Comparison of ENCODE assay signal across 20 cellular contexts in genomic region chr10:11921800-11922387, GRCh38.
DNase-seq lines count a peak whose midpoint lies in the region; ATAC-seq and TF ChIP-seq lines count a peak whose summit lies in the region.
"Had no signal": no experiment of that assay in that cellular context is flagged by ENCODE, and none has a peak within 500 bp of the region (broad histone marks: within the 10 kb centered on the region; RNA-seq: fewer than 3 reads in every experiment).

No MANE protein-coding gene starts in this region.

- H3K27ac Mint-ChIP-seq in activated CD8-positive, alpha-beta T cell treated with anti-CD3 and anti-CD28 coated beads, Interleukin-2, amount 10 ng/mL, durations not matched to agents 7 days and 5 days, result no peak overlapping the region
- H3K27ac Mint-ChIP-seq in memory B cell, result peak overlapping the region; percentile 45
- no peak overlapping the region for H3K27ac Mint-ChIP-seq in MCF 10A (ENCODE audit: low read depth, unreplicated experiment)
- H3K27ac Mint-ChIP-seq: activated CD4-positive, alpha-beta memory T cell treated with anti-CD3 and anti-CD28 coated beads for 36 hours had no signal

- ATAC-seq in activated CD8-positive, alpha-beta T cell treated with anti-CD3 and anti-CD28 coated beads, Interleukin-2, amount 10 ng/mL, durations not matched to agents 7 days and 5 days, result peak; percentile 51
- ATAC-seq in memory B cell (ENCODE audit: low read depth) (no peak), GM18909 (IDR thresholded peaks at IDR 0.05; ENCODE audit: poor library complexity, unreplicated experiment) (no peak)
- ATAC-seq: T-cell, WTC11 had no signal

- peaks cover 50% of the 10 kb centered on the region for H3K36me3 Mint-ChIP-seq in activated CD8-positive, alpha-beta T cell treated with anti-CD3 and anti-CD28 coated beads, Interleukin-2, amount 10 ng/mL, durations not matched to agents 7 days and 5 days (ENCODE audit: low read depth)
- H3K36me3 Mint-ChIP-seq in memory B cell (peaks cover 41% of the 10 kb centered on the region), MCF 10A (ENCODE audit: insufficient read depth, unreplicated experiment) (peaks cover 76% of the 10 kb centered on the region)

- H3K4me3 ChIP-seq in cardiac muscle cell, result no peak overlapping the region
- H3K4me3 ChIP-seq: coronary artery, ovary, vagina had no signal

- no peaks in the 10 kb centered on the region for H3K27me3 ChIP-seq in cardiac muscle cell
- H3K27me3 ChIP-seq: ovary, vagina had no signal

- CTCF ChIA-PET in activated CD8-positive, alpha-beta T cell treated with anti-CD3 and anti-CD28 coated beads, Interleukin-2, amount 10 ng/mL, durations not matched to agents 7 days and 5 days (lab: Charles Lee), result no interaction called here
- CTCF ChIA-PET in MCF 10A (lab: Yijun Ruan, JAX), result interaction anchor here (0.7 to 0.8 kb wide), 2 partner anchors 35 to 59 kb away, joined by 3 to 4 read pairs; no protein-coding TSS in a partner anchor

- POLR2A ChIA-PET in activated CD8-positive, alpha-beta T cell treated with anti-CD3 and anti-CD28 coated beads, Interleukin-2, amount 10 ng/mL, durations not matched to agents 7 days and 5 days (lab: Charles Lee), result no interaction called here
- POLR2A ChIA-PET in MCF 10A (lab: Yijun Ruan, JAX), result interaction anchor here (0.6 to 0.7 kb wide), 3 partner anchors 23 to 945 kb away, joined by 3 to 4 read pairs (median 3); no protein-coding TSS in a partner anchor

- H3K9me3 Mint-ChIP-seq in activated CD8-positive, alpha-beta T cell treated with anti-CD3 and anti-CD28 coated beads, Interleukin-2, amount 10 ng/mL, durations not matched to agents 7 days and 5 days (ENCODE audit: insufficient read depth), result no peaks in the 10 kb centered on the region
- H3K9me3 Mint-ChIP-seq in memory B cell (no peaks in the 10 kb centered on the region), MCF 10A (ENCODE audit: unreplicated experiment) (no peaks in the 10 kb centered on the region)
- H3K9me3 Mint-ChIP-seq: activated CD4-positive, alpha-beta memory T cell treated with anti-CD3 and anti-CD28 coated beads for 36 hours; CD14-positive monocyte; immature natural killer cell; T-cell; WTC11 had no signal

- intact Hi-C loops in cardiac septum (cut with DNase I), result no loop called here
- intact Hi-C loops in MCF 10A (cut with micrococcal nuclease), result no loop called here

- BruUV-seq in MCF 10A (replicated peaks; lab: Mats Ljungman, UMichigan), result no TSS peak

- no peak for DNase-seq in cardiac muscle cell (ENCODE audit: low read depth in 1 of 2, low spot score in 1 of 2)
- DNase-seq in cardiac septum (ENCODE audit: low spot score), result no peak
- DNase-seq in activated CD8-positive, alpha-beta T cell treated with anti-CD3 and anti-CD28 coated beads, Interleukin-2, amount 10 ng/mL, durations not matched to agents 7 days and 5 days, result peak; percentile 32
- DNase-seq in memory B cell (ENCODE audit: low spot score in 2 of 2), result no peak
- DNase-seq in MCF 10A (ENCODE audit: unreplicated experiment), result no peak
- DNase-seq in NCI-H1436 treated with DMSO at 0.1 percent for 48 hours (lab: John Stamatoyannopoulos, UW), result no peak
- no peak for DNase-seq in glomerular visceral epithelial cell (ENCODE audit: extremely low spot score)
- DNase-seq: activated CD4-positive, alpha-beta memory T cell treated with anti-CD3 and anti-CD28 coated beads for 36 hours; immature natural killer cell; NCI-H146; NCI-H748 treated with DMSO at 0.1 percent for 48 hours; ovary; right cardiac atrium; Right ventricle myocardium superior; T-cell had no signal

- peaks cover 3% of the 10 kb centered on the region for H3K4me1 ChIP-seq in cardiac muscle cell (ENCODE audit: low read depth)
- H3K4me1 ChIP-seq: vagina had no signal

- no peak overlapping the region for H3K4me3 Mint-ChIP-seq in activated CD8-positive, alpha-beta T cell treated with anti-CD3 and anti-CD28 coated beads, Interleukin-2, amount 10 ng/mL, durations not matched to agents 7 days and 5 days
- H3K4me3 Mint-ChIP-seq in memory B cell (no peak overlapping the region), MCF 10A (ENCODE audit: unreplicated experiment) (no peak overlapping the region)
- H3K4me3 Mint-ChIP-seq: activated CD4-positive, alpha-beta memory T cell treated with anti-CD3 and anti-CD28 coated beads for 36 hours; CD14-positive monocyte; immature natural killer cell; T-cell; WTC11 had no signal

- peaks cover 8% of the 10 kb centered on the region for H3K4me1 Mint-ChIP-seq in activated CD8-positive, alpha-beta T cell treated with anti-CD3 and anti-CD28 coated beads, Interleukin-2, amount 10 ng/mL, durations not matched to agents 7 days and 5 days (ENCODE audit: low read depth)
- H3K4me1 Mint-ChIP-seq in memory B cell (no peaks in the 10 kb centered on the region), MCF 10A (ENCODE audit: insufficient read depth, unreplicated experiment) (no peaks in the 10 kb centered on the region)
- H3K4me1 Mint-ChIP-seq: CD14-positive monocyte had no signal

- peak overlapping the region; percentile 22 for H3K27ac ChIP-seq in cardiac muscle cell
- H3K27ac ChIP-seq: coronary artery, ovary, vagina had no signal

- H3K9me3 ChIP-seq in cardiac muscle cell (ENCODE audit: low read depth), result no peaks in the 10 kb centered on the region
- H3K9me3 ChIP-seq: ovary, vagina had no signal

- TF ChIP-seq CTCF in cardiac muscle cell (IDR thresholded peaks at IDR 0.05; ENCODE audit: low read depth, low read length), result no peak
- no peak for TF ChIP-seq CTCF in MCF 10A (IDR thresholded peaks at IDR 0.05; ENCODE audit: unreplicated experiment)

- H3K36me3 ChIP-seq in cardiac muscle cell, result peaks cover 8% of the 10 kb centered on the region
- H3K36me3 ChIP-seq: ovary had no signal

- no peaks in the 10 kb centered on the region for H3K27me3 Mint-ChIP-seq in activated CD8-positive, alpha-beta T cell treated with anti-CD3 and anti-CD28 coated beads, Interleukin-2, amount 10 ng/mL, durations not matched to agents 7 days and 5 days (ENCODE audit: low read depth)
- no peaks in the 10 kb centered on the region for H3K27me3 Mint-ChIP-seq in memory B cell
- H3K27me3 Mint-ChIP-seq in MCF 10A (ENCODE audit: insufficient read depth, unreplicated experiment), result no peaks in the 10 kb centered on the region
- H3K27me3 Mint-ChIP-seq: activated CD4-positive, alpha-beta memory T cell treated with anti-CD3 and anti-CD28 coated beads for 36 hours; T-cell had no signal
